In genomic region chr3:152298393-152299242, GRCh38 we compare ENCODE assay signal across 1 cellular context.
TF ChIP-seq lines count a peak whose summit lies in the region.

No MANE protein-coding gene starts in this region.

TF ChIP-seq in HEK293, 187 proteins besides CTCF, POLR2A, EP300 and RAD21 (continued from another document and continues in another):
- no peak for TF ChIP-seq ZNF26 (tag by site-specific recombination; IDR thresholded peaks at IDR 0.05)
- TF ChIP-seq ZNF501 (tag by site-specific recombination; IDR thresholded peaks at IDR 0.05), result no peak
- TF ChIP-seq KLF10 (tag by site-specific recombination; IDR thresholded peaks at IDR 0.05), result peak; percentile 54; the same call in 1 of the 2 replicates
- TF ChIP-seq ZNF76 (tag by site-specific recombination; IDR thresholded peaks at IDR 0.05; ENCODE audit: borderline replicate concordance, low read depth), result peak; percentile 78
- TF ChIP-seq ZNF2 (tag by site-specific recombination; IDR thresholded peaks at IDR 0.05), result peak; percentile 68; the same call in 1 of the 2 replicates
- TF ChIP-seq ZBTB17 (tag by site-specific recombination; IDR thresholded peaks at IDR 0.05), result peak; percentile 45
- no peak for TF ChIP-seq ZNF202 (tag by site-specific recombination; IDR thresholded peaks at IDR 0.05; ENCODE audit: borderline replicate concordance)
- TF ChIP-seq ZXDB (tag by site-specific recombination; IDR thresholded peaks at IDR 0.05), result peak; percentile 25; the same call in 1 of the 2 replicates
- TF ChIP-seq, protein P1, sequence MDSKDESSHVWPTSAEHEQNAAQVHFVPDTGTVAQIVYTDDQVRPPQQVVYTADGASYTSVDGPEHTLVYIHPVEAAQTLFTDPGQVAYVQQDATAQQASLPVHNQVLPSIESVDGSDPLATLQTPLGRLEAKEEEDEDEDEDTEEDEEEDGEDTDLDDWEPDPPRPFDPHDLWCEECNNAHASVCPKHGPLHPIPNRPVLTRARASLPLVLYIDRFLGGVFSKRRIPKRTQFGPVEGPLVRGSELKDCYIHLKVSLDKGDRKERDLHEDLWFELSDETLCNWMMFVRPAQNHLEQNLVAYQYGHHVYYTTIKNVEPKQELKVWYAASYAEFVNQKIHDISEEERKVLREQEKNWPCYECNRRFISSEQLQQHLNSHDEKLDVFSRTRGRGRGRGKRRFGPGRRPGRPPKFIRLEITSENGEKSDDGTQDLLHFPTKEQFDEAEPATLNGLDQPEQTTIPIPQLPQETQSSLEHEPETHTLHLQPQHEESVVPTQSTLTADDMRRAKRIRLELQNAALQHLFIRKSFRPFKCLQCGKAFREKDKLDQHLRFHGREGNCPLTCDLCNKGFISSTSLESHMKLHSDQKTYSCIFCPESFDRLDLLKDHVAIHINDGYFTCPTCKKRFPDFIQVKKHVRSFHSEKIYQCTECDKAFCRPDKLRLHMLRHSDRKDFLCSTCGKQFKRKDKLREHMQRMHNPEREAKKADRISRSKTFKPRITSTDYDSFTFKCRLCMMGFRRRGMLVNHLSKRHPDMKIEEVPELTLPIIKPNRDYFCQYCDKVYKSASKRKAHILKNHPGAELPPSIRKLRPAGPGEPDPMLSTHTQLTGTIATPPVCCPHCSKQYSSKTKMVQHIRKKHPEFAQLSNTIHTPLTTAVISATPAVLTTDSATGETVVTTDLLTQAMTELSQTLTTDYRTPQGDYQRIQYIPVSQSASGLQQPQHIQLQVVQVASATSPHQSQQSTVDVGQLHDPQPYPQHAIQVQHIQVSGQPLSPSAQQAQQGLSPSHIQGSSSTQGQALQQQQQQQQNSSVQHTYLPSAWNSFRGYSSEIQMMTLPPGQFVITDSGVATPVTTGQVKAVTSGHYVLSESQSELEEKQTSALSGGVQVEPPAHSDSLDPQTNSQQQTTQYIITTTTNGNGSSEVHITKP (tag by site-specific recombination; IDR thresholded peaks at IDR 0.05), result peak; percentile 97
- 0 out of 2 replicates have a peak, but pooled peaks have one; percentile 34 for TF ChIP-seq ZNF664 (tag by site-specific recombination; IDR thresholded peaks at IDR 0.05)
- TF ChIP-seq ELK4 (IDR thresholded peaks at IDR 0.05; ENCODE audit: borderline replicate concordance, low read depth, low read length), result no peak
- no peak for TF ChIP-seq KLF16 (tag by site-specific recombination; IDR thresholded peaks at IDR 0.05)
- TF ChIP-seq ZNF521 (tag by site-specific recombination; IDR thresholded peaks at IDR 0.05), result no peak
- no peak for TF ChIP-seq ZNF211 (tag by site-specific recombination; IDR thresholded peaks at IDR 0.05; ENCODE audit: low read depth)
- no peak for TF ChIP-seq ZNF701 (tag by site-specific recombination; IDR thresholded peaks at IDR 0.05)
- TF ChIP-seq ZNF426 (tag by site-specific recombination; IDR thresholded peaks at IDR 0.05), result no peak
- TF ChIP-seq, protein P2, sequence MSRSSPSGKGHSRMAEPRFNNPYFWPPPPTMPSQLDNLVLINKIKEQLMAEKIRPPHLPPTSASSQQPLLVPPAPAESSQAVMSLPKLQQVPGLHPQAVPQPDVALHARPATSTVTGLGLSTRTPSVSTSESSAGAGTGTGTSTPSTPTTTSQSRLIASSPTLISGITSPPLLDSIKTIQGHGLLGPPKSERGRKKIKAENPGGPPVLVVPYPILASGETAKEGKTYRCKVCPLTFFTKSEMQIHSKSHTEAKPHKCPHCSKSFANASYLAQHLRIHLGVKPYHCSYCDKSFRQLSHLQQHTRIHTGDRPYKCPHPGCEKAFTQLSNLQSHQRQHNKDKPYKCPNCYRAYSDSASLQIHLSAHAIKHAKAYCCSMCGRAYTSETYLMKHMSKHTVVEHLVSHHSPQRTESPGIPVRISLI (tag by site-specific recombination; IDR thresholded peaks at IDR 0.05), result peak; percentile 57; the same call in 1 of the 2 replicates
- 0 out of 2 replicates have a peak, but pooled peaks have one; percentile 52 for TF ChIP-seq ZNF600 (tag by site-specific recombination; IDR thresholded peaks at IDR 0.05)
- TF ChIP-seq ZFHX2 (tag by site-specific recombination; conservative IDR thresholded peaks at IDR 0.05), result peak; percentile 18; the same call in 1 of the 2 replicates
- TF ChIP-seq ZNF596 (tag by site-specific recombination; IDR thresholded peaks at IDR 0.05), result no peak
- 0 out of 2 replicates have a peak, but pooled peaks have one; percentile 17 for TF ChIP-seq TRIM28 (IDR thresholded peaks at IDR 0.05; ENCODE audit: borderline replicate concordance, low read length)
- no peak for TF ChIP-seq ZNF335 (tag by site-specific recombination; conservative IDR thresholded peaks at IDR 0.05)
- peak; percentile 70 for TF ChIP-seq PRDM6 (tag by site-specific recombination; IDR thresholded peaks at IDR 0.05)
- peak; percentile 88 for TF ChIP-seq FEZF1 (tag by site-specific recombination; IDR thresholded peaks at IDR 0.05)
- 0 out of 2 replicates have a peak, but pooled peaks have one; percentile 3 for TF ChIP-seq ZNF692 (tag by site-specific recombination; IDR thresholded peaks at IDR 0.05)
- peak; percentile 29; the same call in 1 of the 2 replicates for TF ChIP-seq ZBTB8A (tag by site-specific recombination; IDR thresholded peaks at IDR 0.05)
- 0 out of 2 replicates have a peak, but pooled peaks have one; percentile 15 for TF ChIP-seq ZNF629 (tag by site-specific recombination; IDR thresholded peaks at IDR 0.05)
- no peak for TF ChIP-seq ZNF404 (tag by site-specific recombination; IDR thresholded peaks at IDR 0.05)
- TF ChIP-seq ZNF561 (tag by site-specific recombination; IDR thresholded peaks at IDR 0.05; ENCODE audit: borderline replicate concordance), result no peak
- TF ChIP-seq ZNF341 (tag by site-specific recombination; IDR thresholded peaks at IDR 0.05; ENCODE audit: low read depth), result peak; percentile 67
- TF ChIP-seq ZNF518A (tag by site-specific recombination; conservative IDR thresholded peaks at IDR 0.05; ENCODE audit: low read depth), result 0 out of 2 replicates have a peak, but pooled peaks have one; percentile 15
- 0 out of 2 replicates have a peak, but pooled peaks have one; percentile 35 for TF ChIP-seq ZNF394 (tag by site-specific recombination; IDR thresholded peaks at IDR 0.05; ENCODE audit: borderline replicate concordance)
- TF ChIP-seq IKZF3 (tag by site-specific recombination; IDR thresholded peaks at IDR 0.05), result 0 out of 2 replicates have a peak, but pooled peaks have one; percentile 59
- TF ChIP-seq ZFP69B (tag by site-specific recombination; IDR thresholded peaks at IDR 0.05), result no peak
- TF ChIP-seq, protein P3, sequence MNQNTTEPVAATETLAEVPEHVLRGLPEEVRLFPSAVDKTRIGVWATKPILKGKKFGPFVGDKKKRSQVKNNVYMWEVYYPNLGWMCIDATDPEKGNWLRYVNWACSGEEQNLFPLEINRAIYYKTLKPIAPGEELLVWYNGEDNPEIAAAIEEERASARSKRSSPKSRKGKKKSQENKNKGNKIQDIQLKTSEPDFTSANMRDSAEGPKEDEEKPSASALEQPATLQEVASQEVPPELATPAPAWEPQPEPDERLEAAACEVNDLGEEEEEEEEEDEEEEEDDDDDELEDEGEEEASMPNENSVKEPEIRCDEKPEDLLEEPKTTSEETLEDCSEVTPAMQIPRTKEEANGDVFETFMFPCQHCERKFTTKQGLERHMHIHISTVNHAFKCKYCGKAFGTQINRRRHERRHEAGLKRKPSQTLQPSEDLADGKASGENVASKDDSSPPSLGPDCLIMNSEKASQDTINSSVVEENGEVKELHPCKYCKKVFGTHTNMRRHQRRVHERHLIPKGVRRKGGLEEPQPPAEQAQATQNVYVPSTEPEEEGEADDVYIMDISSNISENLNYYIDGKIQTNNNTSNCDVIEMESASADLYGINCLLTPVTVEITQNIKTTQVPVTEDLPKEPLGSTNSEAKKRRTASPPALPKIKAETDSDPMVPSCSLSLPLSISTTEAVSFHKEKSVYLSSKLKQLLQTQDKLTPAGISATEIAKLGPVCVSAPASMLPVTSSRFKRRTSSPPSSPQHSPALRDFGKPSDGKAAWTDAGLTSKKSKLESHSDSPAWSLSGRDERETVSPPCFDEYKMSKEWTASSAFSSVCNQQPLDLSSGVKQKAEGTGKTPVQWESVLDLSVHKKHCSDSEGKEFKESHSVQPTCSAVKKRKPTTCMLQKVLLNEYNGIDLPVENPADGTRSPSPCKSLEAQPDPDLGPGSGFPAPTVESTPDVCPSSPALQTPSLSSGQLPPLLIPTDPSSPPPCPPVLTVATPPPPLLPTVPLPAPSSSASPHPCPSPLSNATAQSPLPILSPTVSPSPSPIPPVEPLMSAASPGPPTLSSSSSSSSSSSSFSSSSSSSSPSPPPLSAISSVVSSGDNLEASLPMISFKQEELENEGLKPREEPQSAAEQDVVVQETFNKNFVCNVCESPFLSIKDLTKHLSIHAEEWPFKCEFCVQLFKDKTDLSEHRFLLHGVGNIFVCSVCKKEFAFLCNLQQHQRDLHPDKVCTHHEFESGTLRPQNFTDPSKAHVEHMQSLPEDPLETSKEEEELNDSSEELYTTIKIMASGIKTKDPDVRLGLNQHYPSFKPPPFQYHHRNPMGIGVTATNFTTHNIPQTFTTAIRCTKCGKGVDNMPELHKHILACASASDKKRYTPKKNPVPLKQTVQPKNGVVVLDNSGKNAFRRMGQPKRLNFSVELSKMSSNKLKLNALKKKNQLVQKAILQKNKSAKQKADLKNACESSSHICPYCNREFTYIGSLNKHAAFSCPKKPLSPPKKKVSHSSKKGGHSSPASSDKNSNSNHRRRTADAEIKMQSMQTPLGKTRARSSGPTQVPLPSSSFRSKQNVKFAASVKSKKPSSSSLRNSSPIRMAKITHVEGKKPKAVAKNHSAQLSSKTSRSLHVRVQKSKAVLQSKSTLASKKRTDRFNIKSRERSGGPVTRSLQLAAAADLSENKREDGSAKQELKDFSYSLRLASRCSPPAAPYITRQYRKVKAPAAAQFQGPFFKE (tag by site-specific recombination; IDR thresholded peaks at IDR 0.05; ENCODE audit: borderline replicate concordance), result no peak
